ENCODE assay signal across 16 cellular contexts in the genomic region with DNA sequence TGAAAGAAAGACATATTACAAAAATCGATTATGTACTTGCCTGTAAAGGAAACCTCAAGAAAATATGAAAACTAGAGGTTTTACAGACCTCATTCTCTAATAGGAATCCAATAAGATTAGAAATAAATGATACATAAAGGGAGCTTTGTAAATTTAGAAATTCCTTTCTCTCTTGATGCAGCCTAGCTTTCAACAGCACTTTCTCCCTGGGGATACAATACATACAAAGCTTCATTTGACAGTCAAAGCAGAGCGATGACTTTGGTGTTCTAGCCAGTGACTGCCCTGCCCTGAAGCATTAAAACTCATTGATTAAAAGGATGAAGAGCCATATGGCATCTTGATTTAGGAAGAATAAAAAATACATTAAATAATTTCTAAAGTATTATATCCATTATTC.
DNase-seq lines count a peak whose midpoint lies in the region; FAIRE-seq lines count a peak whose summit lies in the region.
"Had no signal": no experiment of that assay in that cellular context is flagged by ENCODE, and none has a peak within 500 bp of the region (broad histone marks: within the 10 kb centered on the region; RNA-seq: fewer than 3 reads in every experiment).

No MANE protein-coding gene starts in this region.

- DNase-seq in NCI-H526 (lab: John Stamatoyannopoulos, UW), result peak; percentile 89 to 93
- DNase-seq in epidermal melanocyte (ENCODE audit: insufficient read length, low spot score), result peak; percentile 54
- no peak for DNase-seq in activated CD8-positive, alpha-beta memory T cell treated with anti-CD3 and anti-CD28 coated beads, Interleukin-2, amount 50 U/mL, for 4 hours
- DNase-seq in SW480 (ENCODE audit: low spot score), result no peak
- no peak for DNase-seq in activated CD4-positive, CD25-positive, alpha-beta regulatory T cell treated with anti-CD3 and anti-CD28 coated beads, Interleukin-2, amount 50 U/mL, for 72 hours
- DNase-seq: ACHN; AML-193; C1 segment of cervical spinal cord; Caco-2; CD4-positive, alpha-beta memory T cell; DMS153; DND-41; H9 had no signal

- FAIRE-seq in A204.1 (lab: Jason Lieb, UNC), result peak; percentile 6
- FAIRE-seq: A549, GM12892 had no signal

Comparison
In these comparisons a context has a peak if more than half of its experiments do, and no peak if none do; other contexts are left out.
1. DNase-seq: peak in NCI-H526 (2 of 2) and epidermal melanocyte (single experiment); none in activated CD8-positive, alpha-beta memory T cell treated with anti-CD3 and anti-CD28 coated beads, Interleukin-2, amount 50 U/mL, for 4 hours (single experiment), SW480 (single experiment) and activated CD4-positive, CD25-positive, alpha-beta regulatory T cell treated with anti-CD3 and anti-CD28 coated beads, Interleukin-2, amount 50 U/mL, for 72 hours (single experiment).